27 cellular contexts compared by ENCODE assay signal in genomic region chr2:220318508-220318907, GRCh38.
"Had no signal": no experiment of that assay in that cellular context is flagged by ENCODE, and none has a peak within 500 bp of the region (broad histone marks: within the 10 kb centered on the region; RNA-seq: fewer than 3 reads in every experiment).

No MANE protein-coding gene starts in this region.

- H3K9me3 ChIP-seq: colonic mucosa, esophagus squamous epithelium, gastrocnemius medialis, lower lobe of right lung, mucosa of descending colon had no signal

- H3K4me1 ChIP-seq: colonic mucosa, esophagus squamous epithelium, gastrocnemius medialis, left lung, lower lobe of right lung had no signal

- H3K36me3 Mint-ChIP-seq: mesothelial cell of epicardium, naive B cell had no signal

- H3K9me3 Mint-ChIP-seq: endodermal cell had no signal

- H3K4me3 Mint-ChIP-seq: dendritic cell treated with granulocyte-macrophage colony-stimulating factor and Interleukin-4, amounts not matched to agents 40 ng/mL and 50 ng/mL, for 4 days; effector memory CD8-positive, alpha-beta T cell; endodermal cell; mesothelial cell of epicardium; naive B cell had no signal

- H3K4me1 Mint-ChIP-seq: endodermal cell, naive B cell had no signal

- H3K4me3 ChIP-seq: colonic mucosa, esophagus squamous epithelium, gastrocnemius medialis, heart right ventricle, left lung, lower lobe of right lung, mucosa of descending colon had no signal

- H3K27me3 Mint-ChIP-seq: dendritic cell treated with granulocyte-macrophage colony-stimulating factor and Interleukin-4, amounts not matched to agents 40 ng/mL and 50 ng/mL, for 4 days; effector memory CD8-positive, alpha-beta T cell; naive B cell had no signal

- DNase-seq: colonic mucosa; cortex of kidney; effector CD8-positive, alpha-beta T cell; effector memory CD8-positive, alpha-beta T cell; endodermal cell; erythroblast; esophagus squamous epithelium; foreskin fibroblast; foreskin melanocyte; gastrocnemius medialis; glutamatergic neuron; head of caudate nucleus; heart right ventricle; hippocampal formation; left cardiac atrium; left lung; left ventricle myocardium superior; lower lobe of right lung; mesenchymal stem cell; mucosa of descending colon; naive B cell had no signal

- H3K27me3 ChIP-seq: colonic mucosa, esophagus squamous epithelium, gastrocnemius medialis, heart right ventricle, left lung had no signal

- H3K27ac ChIP-seq: colonic mucosa, epithelial cell of prostate, esophagus squamous epithelium, gastrocnemius medialis, heart right ventricle, left lung, lower lobe of right lung had no signal

- H3K27ac Mint-ChIP-seq: dendritic cell treated with granulocyte-macrophage colony-stimulating factor and Interleukin-4, amounts not matched to agents 40 ng/mL and 50 ng/mL, for 4 days; effector memory CD8-positive, alpha-beta T cell; endodermal cell; mesothelial cell of epicardium had no signal

- H3K36me3 ChIP-seq: colonic mucosa, esophagus squamous epithelium, gastrocnemius medialis, heart right ventricle, left lung, lower lobe of right lung had no signal

- FAIRE-seq: endometrium, islet of Langerhans, keratinocyte had no signal
